Comparison of ENCODE assay signal across 8 cellular contexts in the genomic region with DNA sequence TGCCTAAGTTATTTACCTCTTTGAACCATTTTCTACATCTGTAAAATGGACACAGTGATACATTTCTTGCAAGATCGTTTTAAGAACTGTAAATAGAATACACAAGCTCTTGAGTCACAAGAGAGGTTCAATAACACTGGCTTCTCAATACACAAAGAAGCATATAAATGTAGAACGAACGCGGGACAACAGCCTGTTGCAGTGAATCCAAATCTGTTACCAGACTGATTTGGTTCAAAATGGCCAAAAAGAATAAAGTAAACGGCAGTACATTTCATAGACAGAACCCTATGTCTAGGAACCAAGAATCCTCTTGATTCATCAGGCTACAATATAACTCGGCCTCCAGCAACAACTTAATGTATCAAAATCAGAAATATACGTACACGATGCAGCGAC. TPM values are rescaled to one million over a fixed set of nuclear protein-coding genes. Genes with fewer than 3 reads are reported as not detected.
DNase-seq lines count a peak whose midpoint lies in the region; ATAC-seq and TF ChIP-seq lines count a peak whose summit lies in the region.

No MANE protein-coding gene starts in this region.

- peak overlapping the region; percentile 65 for H3K27ac ChIP-seq in effector memory CD4-positive, alpha-beta T cell (ENCODE audit: insufficient read depth, low read length, poor library complexity, severe bottlenecking)
- H3K27ac ChIP-seq in neutrophil: peak overlapping the region; percentile 82

- H3K36me3 ChIP-seq in effector memory CD4-positive, alpha-beta T cell (ENCODE audit: control insufficient read depth, insufficient read depth, low read length): no peaks in the 10 kb centered on the region
- no peaks in the 10 kb centered on the region for H3K36me3 ChIP-seq in neutrophil

- peaks cover 5% of the 10 kb centered on the region for H3K4me1 ChIP-seq in effector memory CD4-positive, alpha-beta T cell (ENCODE audit: control insufficient read depth, insufficient read depth, low read length, poor library complexity, severe bottlenecking)
- H3K4me1 ChIP-seq in neutrophil (ENCODE audit: control insufficient read depth in 1 of 2, insufficient read depth in 1 of 2, low read depth in 1 of 2, low read length in 1 of 2): peaks cover 16 to 20% of the 10 kb centered on the region in 2 experiments

- no peak for TF ChIP-seq CTCF in neutrophil (IDR thresholded peaks at IDR 0.05)
- TF ChIP-seq CTCF in GM13976 (IDR thresholded peaks at IDR 0.05; ENCODE audit: borderline replicate concordance, control extremely low read depth, extremely low read depth, insufficient read depth, missing control alignments): no peak

- no peaks in the 10 kb centered on the region for H3K9me3 ChIP-seq in effector memory CD4-positive, alpha-beta T cell (ENCODE audit: control insufficient read depth, low read length)
- H3K9me3 ChIP-seq in neutrophil: no peaks in the 10 kb centered on the region

- peak; percentile 15 to 17 for ATAC-seq in activated CD4-positive, CD25-positive, alpha-beta regulatory T cell treated with anti-CD3 and anti-CD28 coated beads, Interleukin-2, amount 50 U/mL, for 24 hours
- no peak for ATAC-seq in HG03135 (IDR thresholded peaks at IDR 0.05; ENCODE audit: unreplicated experiment)

- in situ Hi-C loops in GM13976 (cut with MboI; ENCODE audit: low sequenced_read_pairs, unreplicated experiment): no loop called here

- no peak for DNase-seq in activated CD4-positive, CD25-positive, alpha-beta regulatory T cell (lab: John Stamatoyannopoulos, UW)
- DNase-seq in LHCN-M2 (ENCODE audit: low read depth): peak; percentile 3
- DNase-seq in effector memory CD4-positive, alpha-beta T cell: no peak
- DNase-seq in GM13976 (ENCODE audit: low spot score): no peak
- DNase-seq in NCI-H146 (lab: John Stamatoyannopoulos, UW): no peak

- peak overlapping the region; percentile 93 for H3K4me3 ChIP-seq in effector memory CD4-positive, alpha-beta T cell (ENCODE audit: insufficient read depth, low read depth, low read length, poor library complexity, severe bottlenecking)
- peak overlapping the region; percentile 86 to 93 for H3K4me3 ChIP-seq in neutrophil (ENCODE audit: low read depth in 1 of 2, low read length in 1 of 2)

- no peaks in the 10 kb centered on the region for H3K27me3 ChIP-seq in effector memory CD4-positive, alpha-beta T cell (replicated peaks; ENCODE audit: control insufficient read depth, insufficient read depth, low read length, poor library complexity, severe bottlenecking)
- H3K27me3 ChIP-seq in neutrophil: no peaks in the 10 kb centered on the region

RNA-seq across cellular contexts. Expression of a gene that starts 0.7 kb away (rescaled TPM):
- 11.6 and 13.8 TPM in 2 replicates for total RNA-seq in LHCN-M2 (2014; rRNA removed)
- polyA plus RNA-seq in LHCN-M2 (2012): 4.6 TPM
